8 cellular contexts compared by ENCODE assay signal in the genomic region with DNA sequence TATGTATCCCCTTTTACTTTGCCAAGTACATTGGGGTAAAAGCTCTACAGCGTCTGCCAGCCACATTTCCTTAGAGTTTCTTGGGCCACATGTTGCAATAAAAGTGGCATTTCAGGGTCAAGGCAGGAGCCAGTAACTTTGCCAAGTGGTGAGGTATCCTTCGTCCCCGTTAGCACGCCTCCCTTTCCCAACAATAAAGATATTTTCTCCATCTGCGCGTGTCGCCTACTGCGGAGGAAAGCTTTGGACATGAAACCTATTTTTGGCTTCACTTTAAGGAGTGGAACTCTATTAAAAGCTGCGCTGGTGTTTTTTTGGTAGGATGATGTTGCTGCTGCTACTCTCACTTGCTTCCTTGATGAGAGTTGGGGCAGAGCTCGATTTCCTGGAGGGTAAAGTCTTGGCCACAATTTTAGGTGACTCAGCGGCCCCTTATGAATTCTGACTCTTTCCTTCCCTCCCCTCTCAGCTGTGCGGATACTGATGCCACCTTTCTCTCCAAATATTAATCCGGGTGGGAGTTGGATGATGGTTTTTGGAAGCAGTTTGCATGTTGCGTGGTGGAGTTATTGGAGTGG. TPM values are rescaled to one million over a fixed set of nuclear protein-coding genes. Genes with fewer than 3 reads are reported as not detected.
DNase-seq lines count a peak whose midpoint lies in the region; ATAC-seq and TF ChIP-seq lines count a peak whose summit lies in the region.

No MANE protein-coding gene starts in this region.

- 8 to 9% methylated on average over 11 of the region's 14 CpGs for WGBS in ectodermal cell, 2 experiments
- 2% methylated on average over 6 to 8 of the region's 14 CpGs for WGBS in mesodermal cell (ENCODE audit: insufficient coverage in 2 of 2), 2 experiments

- H3K4me1 ChIP-seq in ectodermal cell (ENCODE audit: control insufficient read depth, insufficient read depth, low read length) (peaks cover 5% of the 10 kb centered on the region), mesodermal cell (ENCODE audit: control insufficient read depth, insufficient read depth, low read length, poor library complexity, severe bottlenecking) (peaks cover 4% of the 10 kb centered on the region)

- no peak overlapping the region for H3K27ac ChIP-seq in ectodermal cell (ENCODE audit: insufficient read depth, low read depth, low read length, poor library complexity, severe bottlenecking)
- peak overlapping the region; percentile 75 for H3K27ac ChIP-seq in mesodermal cell (ENCODE audit: low read depth, low read length, severe bottlenecking)

- peak; percentile 15 for DNase-seq in stimulated activated CD8-positive, alpha-beta memory T cell treated with anti-CD3 and anti-CD28 coated beads, Interleukin-12 subunit alpha, Interleukin-12 subunit beta, amount 100 ng/mL, for 24 hours (ENCODE audit: extremely low read depth)
- no peak for DNase-seq in stimulated activated CD8-positive, alpha-beta memory T cell treated with anti-CD3 and anti-CD28 coated beads, Interleukin-4, amount 100 ng/mL, for 48 hours
- DNase-seq in stromal cell of bone marrow (ENCODE audit: low read depth) (peak; percentile 79), NCI-H526 treated with DMSO at 0.1 percent for 48 hours (lab: John Stamatoyannopoulos, UW) (no peak)

- no peaks in the 10 kb centered on the region for H3K36me3 ChIP-seq in ectodermal cell (ENCODE audit: control insufficient read depth, insufficient read depth, low read length)
- H3K36me3 ChIP-seq in mesodermal cell (ENCODE audit: control insufficient read depth, insufficient read depth, low read length), result no peaks in the 10 kb centered on the region

- H3K4me3 ChIP-seq in WI38 (ENCODE audit: low read depth, low read length), result peak overlapping the region; percentile 87
- H3K4me3 ChIP-seq in ectodermal cell (ENCODE audit: insufficient read depth, low read depth, low read length), result peak overlapping the region; percentile 73
- H3K4me3 ChIP-seq in mesodermal cell (ENCODE audit: extremely low read depth, insufficient read depth, low read length, poor library complexity, severe bottlenecking), result peak overlapping the region; percentile 63

- ATAC-seq in HG03460 (IDR thresholded peaks at IDR 0.05; ENCODE audit: unreplicated experiment), result peak; percentile 2

- TF ChIP-seq CTCF in WI38 (IDR thresholded peaks at IDR 0.05; ENCODE audit: low read depth, low read length), result no peak

- H3K9me3 ChIP-seq in ectodermal cell (ENCODE audit: control insufficient read depth, low read length) (no peaks in the 10 kb centered on the region), mesodermal cell (ENCODE audit: control insufficient read depth, low read length) (no peaks in the 10 kb centered on the region)

- no peaks in the 10 kb centered on the region for H3K27me3 ChIP-seq in ectodermal cell (ENCODE audit: control insufficient read depth, insufficient read depth, low read length, poor library complexity, severe bottlenecking)

RNA-seq across cellular contexts. Expression of a gene that starts 0.9 kb away (rescaled TPM):
- polyA plus RNA-seq in ectodermal cell (2013, experiment 1 of 4), result 21.4 TPM
- polyA plus RNA-seq in ectodermal cell (2013, experiment 2 of 4), result 25.0 TPM
- polyA plus RNA-seq in ectodermal cell (2013, experiment 3 of 4), result 21.4 TPM
- polyA plus RNA-seq in ectodermal cell (2013, experiment 4 of 4), result 22.6 TPM
- 13.6 TPM for polyA plus RNA-seq in mesodermal cell (2013, experiment 1 of 2)
- polyA plus RNA-seq in mesodermal cell (2013, experiment 2 of 2), result 14.9 TPM

Comparison
In these comparisons a context has a peak if more than half of its experiments do, and no peak if none do; other contexts are left out.
1. DNase-seq: peak in stimulated activated CD8-positive, alpha-beta memory T cell treated with anti-CD3 and anti-CD28 coated beads, Interleukin-12 subunit alpha, Interleukin-12 subunit beta, amount 100 ng/mL, for 24 hours (single experiment) and stromal cell of bone marrow (single experiment); none in stimulated activated CD8-positive, alpha-beta memory T cell treated with anti-CD3 and anti-CD28 coated beads, Interleukin-4, amount 100 ng/mL, for 48 hours (single experiment) and NCI-H526 treated with DMSO at 0.1 percent for 48 hours (single experiment).
2. Peak in every context shown above with its lines, with median percentiles within 50 percentile points of each other: H3K4me3 ChIP-seq.